18 cellular contexts compared by ENCODE assay signal in the genomic region with DNA sequence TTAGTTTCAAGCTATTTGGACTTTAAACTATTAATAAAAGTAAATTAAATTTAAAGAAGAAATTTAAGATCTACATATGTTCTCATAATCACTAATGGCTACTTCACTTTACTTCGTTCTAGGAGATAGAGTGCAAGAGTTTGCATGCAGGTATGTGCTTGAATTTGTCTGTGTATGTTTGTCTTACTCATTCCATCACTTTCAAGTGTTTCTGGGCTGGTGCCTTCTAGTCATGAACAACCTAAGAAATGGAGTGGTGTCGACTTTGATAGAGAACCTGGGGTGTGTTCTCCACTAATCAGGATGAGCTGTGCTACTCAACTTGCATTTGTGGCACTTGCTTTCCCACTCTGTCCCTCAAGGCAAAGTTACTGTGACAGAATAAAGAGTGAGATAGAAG.
DNase-seq lines count a peak whose midpoint lies in the region; ATAC-seq and TF ChIP-seq lines count a peak whose summit lies in the region.
"Had no signal": no experiment of that assay in that cellular context is flagged by ENCODE, and none has a peak within 500 bp of the region (broad histone marks: within the 10 kb centered on the region; RNA-seq: fewer than 3 reads in every experiment).

No MANE protein-coding gene starts in this region.

- no peaks in the 10 kb centered on the region for H3K36me3 Mint-ChIP-seq in type B pancreatic cell

- TF ChIP-seq CTCF in type B pancreatic cell (conservative IDR thresholded peaks at IDR 0.05), result no peak

- H3K9me3 Mint-ChIP-seq in type B pancreatic cell, result no peaks in the 10 kb centered on the region

- ATAC-seq in GM18909 (IDR thresholded peaks at IDR 0.05; ENCODE audit: poor library complexity, unreplicated experiment), result peak; percentile 44
- ATAC-seq in GM21825 (IDR thresholded peaks at IDR 0.05; ENCODE audit: unreplicated experiment), result peak; percentile 30
- ATAC-seq in HG03064 (IDR thresholded peaks at IDR 0.05; ENCODE audit: low read depth, unreplicated experiment), result peak; percentile 43
- ATAC-seq in left colon, result no peak

- H3K4me3 Mint-ChIP-seq in type B pancreatic cell, result peak overlapping the region; percentile 46
- H3K4me3 Mint-ChIP-seq: stimulated activated naive CD8-positive, alpha-beta T cell treated with anti-CD3 and anti-CD28 coated beads, Interleukin-15, Interleukin-2, amounts not matched to agents 100 ng/mL and 50 ng/mL, for 24 hours; T-helper 2 cell treated with Interferon-gamma antibody and Interleukin-4, amounts not matched to agents 5 μg/mL and 100 μg/mL, for 36 hours had no signal

- DNase-seq in type B pancreatic cell (ENCODE audit: extremely low spot score, unreplicated experiment) (no peak), left colon (no peak), nucleus accumbens (lab: John Stamatoyannopoulos, UW) (no peak), globus pallidus (ENCODE audit: low spot score) (no peak), NCI-H2171 (lab: John Stamatoyannopoulos, UW) (no peak)
- DNase-seq: activated CD4-positive, CD25-positive, alpha-beta regulatory T cell treated with anti-CD3 and anti-CD28 coated beads, Interleukin-2, amount 50 U/mL, for 72 hours; colonic mucosa; DMS 273 treated with DMSO at 0.1 percent for 48 hours; hypothalamus; mesendoderm; NCI-H1694; NCI-H524 treated with DMSO at 0.1 percent for 48 hours; stimulated activated CD4-positive, alpha-beta T cell treated with anti-CD3 and anti-CD28 coated beads, Interleukin-15, amount 100 ng/mL, for 24 hours had no signal

- peaks cover 6% of the 10 kb centered on the region for H3K27me3 Mint-ChIP-seq in type B pancreatic cell
- H3K27me3 Mint-ChIP-seq: stimulated activated naive CD8-positive, alpha-beta T cell treated with anti-CD3 and anti-CD28 coated beads, Interleukin-15, Interleukin-2, amounts not matched to agents 100 ng/mL and 50 ng/mL, for 24 hours had no signal

- intact Hi-C loops in left colon (cut with DNase I, micrococcal nuclease), result no loop called here

- no peaks in the 10 kb centered on the region for H3K4me1 Mint-ChIP-seq in type B pancreatic cell (ENCODE audit: unreplicated experiment)

- no peak overlapping the region for H3K27ac Mint-ChIP-seq in type B pancreatic cell
- H3K27ac Mint-ChIP-seq: stimulated activated naive CD8-positive, alpha-beta T cell treated with anti-CD3 and anti-CD28 coated beads, Interleukin-15, Interleukin-2, amounts not matched to agents 100 ng/mL and 50 ng/mL, for 24 hours; T-helper 2 cell treated with Interferon-gamma antibody and Interleukin-4, amounts not matched to agents 5 μg/mL and 100 μg/mL, for 36 hours had no signal
